Comparison of ENCODE assay signal across 8 cellular contexts in the genomic region with DNA sequence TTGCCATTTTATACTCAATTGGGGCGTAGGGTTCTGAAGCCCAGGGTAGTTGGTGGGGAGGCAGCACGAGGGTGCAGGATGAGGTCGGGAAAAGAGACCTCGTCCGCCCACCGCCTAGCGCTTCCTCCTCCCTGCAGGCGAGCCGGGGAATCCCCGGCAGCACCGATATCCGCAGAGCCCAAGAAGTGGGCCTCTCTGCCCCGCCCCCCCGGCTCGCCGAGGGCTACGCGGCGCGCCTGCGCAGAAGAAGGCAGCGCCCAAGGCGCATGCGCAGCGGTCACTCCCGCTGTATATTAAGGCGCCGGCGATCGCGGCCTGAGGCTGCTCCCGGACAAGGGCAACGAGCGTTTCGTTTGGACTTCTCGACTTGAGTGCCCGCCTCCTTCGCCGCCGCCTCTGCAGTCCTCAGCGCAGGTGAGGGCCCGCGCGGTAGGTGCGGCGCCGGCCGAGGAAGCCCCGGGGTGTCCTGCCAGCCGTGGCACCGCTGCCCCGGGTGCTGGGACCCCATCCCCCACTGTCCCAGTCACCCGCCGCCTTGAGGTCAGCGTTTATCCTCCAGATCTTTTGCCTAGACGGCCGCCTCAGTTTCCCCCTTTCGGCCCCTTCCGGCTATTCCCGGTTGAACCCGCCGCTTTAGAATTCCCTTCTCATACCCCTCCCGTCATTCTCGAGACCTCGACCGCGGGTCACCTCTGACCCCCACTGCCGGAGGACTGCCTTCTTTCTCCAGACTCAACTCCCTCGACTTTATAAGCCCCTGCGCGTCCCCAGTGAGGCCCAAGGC. TPM values are rescaled to one million over a fixed set of nuclear protein-coding genes. Genes with fewer than 3 reads are reported as not detected.
DNase-seq lines count a peak whose midpoint lies in the region; ATAC-seq and TF ChIP-seq lines count a peak whose summit lies in the region.

A gene (plus strand): TSS at position 319 of the 784 bp plus-strand sequence. CDS start 1,082 bp downstream, outside the sequence.

- peak within 1 kb of the TSS; percentile 77 to 94 for H3K9ac ChIP-seq in liver (ENCODE audit: low read depth in 1 of 2, low read length in 2 of 2)

- DNase-seq in CD14-positive monocyte (ENCODE audit: low spot score) (peak; percentile 88), NCI-H774 (lab: John Stamatoyannopoulos, UW) (peak; percentile 76), dermis microvascular lymphatic vessel endothelial cell (ENCODE audit: low read depth in 2 of 2) (peak; percentile 72 to 87)
- peak; percentile 90 for DNase-seq in activated CD4-positive, alpha-beta T cell treated with anti-CD3 and anti-CD28 coated beads, Interleukin-2, amount 50 U/mL, for 4 hours
- peak; percentile 93 for DNase-seq in stimulated activated CD4-positive, alpha-beta T cell treated with anti-CD3 and anti-CD28 coated beads, Interleukin-4, amount 100 ng/mL, for 24 hours

- intact Hi-C loops in CD14-positive monocyte (cut with micrococcal nuclease): loop anchor here (5.0 kb wide), 2 partner anchors 46 to 136 kb away; a partner anchor contains a TSS

- H3K27ac Mint-ChIP-seq in CD14-positive monocyte: peak within 1 kb of the TSS; percentile 92 to 98 (median 94)

- peak within 1 kb of the TSS; percentile 97 to 98 for H3K4me3 Mint-ChIP-seq in CD14-positive monocyte

- H3K9me3 ChIP-seq in liver (ENCODE audit: control insufficient read depth in 4 of 4, low read length in 3 of 4): no peaks in the 10 kb centered on the region

- no peaks in the 10 kb centered on the region for H3K27me3 ChIP-seq in liver (ENCODE audit: control insufficient read depth in 4 of 4, insufficient read depth in 4 of 4, low read length in 3 of 4)

- ATAC-seq in GM19328 (IDR thresholded peaks at IDR 0.05; ENCODE audit: unreplicated experiment) (peak; percentile 68), HG03469 (IDR thresholded peaks at IDR 0.05; ENCODE audit: unreplicated experiment) (peak; percentile 58)

- no peak for TF ChIP-seq CTCF in CD14-positive monocyte (IDR thresholded peaks at IDR 0.05)
- no peak for TF ChIP-seq CTCF in liver (IDR thresholded peaks at IDR 0.05; ENCODE audit: low read depth, low read length, missing input control)

- H3K4me3 ChIP-seq in liver (ENCODE audit: low read depth in 1 of 3, low read length in 3 of 3): peak within 1 kb of the TSS; percentile 74 to 95 (median 82)

- peaks cover 73% of the 10 kb centered on the region for H3K4me1 Mint-ChIP-seq in CD14-positive monocyte

- peaks cover 2 to 17% (median 12%) of the 10 kb centered on the region in 4 donors for H3K36me3 ChIP-seq in liver (ENCODE audit: control insufficient read depth in 4 of 4, insufficient read depth in 3 of 4, low read depth in 1 of 4, low read length in 3 of 4)

- peak; percentile 18 to 39 for TF ChIP-seq RAD21 in liver (IDR thresholded peaks at IDR 0.05)

- peak within 1 kb of the TSS; percentile 72 to 83 for H3K27ac ChIP-seq in liver (ENCODE audit: low read depth in 1 of 2, low read length in 2 of 2)

- peaks cover 0 to under 1% (median 0%) of the 10 kb centered on the region in 3 donors for H3K27me3 Mint-ChIP-seq in CD14-positive monocyte (ENCODE audit: low read depth in 3 of 3)

- peaks cover 6 to 44% (median 30%) of the 10 kb centered on the region in 4 donors for H3K4me1 ChIP-seq in liver (ENCODE audit: control insufficient read depth in 4 of 4, insufficient read depth in 4 of 4, low read length in 3 of 4)

- H3K36me3 Mint-ChIP-seq in CD14-positive monocyte: peaks cover 15 to 22% of the 10 kb centered on the region in 2 donors

- WGBS in liver: 1% methylated on average over 71 of the region's 71 CpGs

- no peaks in the 10 kb centered on the region for H3K9me3 Mint-ChIP-seq in CD14-positive monocyte

TF ChIP-seq in liver, 16 proteins besides CTCF, POLR2A, EP300 and RAD21:
- TF ChIP-seq EGR1 (IDR thresholded peaks at IDR 0.05; ENCODE audit: low read depth in 2 of 2): peak in 1 of 2 donors; percentile 40
- TF ChIP-seq TAF1 (conservative IDR thresholded peaks at IDR 0.05): peak; percentile 83
- TF ChIP-seq, protein P1, sequence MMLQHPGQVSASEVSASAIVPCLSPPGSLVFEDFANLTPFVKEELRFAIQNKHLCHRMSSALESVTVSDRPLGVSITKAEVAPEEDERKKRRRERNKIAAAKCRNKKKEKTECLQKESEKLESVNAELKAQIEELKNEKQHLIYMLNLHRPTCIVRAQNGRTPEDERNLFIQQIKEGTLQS (IDR thresholded peaks at IDR 0.05): peak; percentile 27
- peak; percentile 69 for TF ChIP-seq NR2F2 (IDR thresholded peaks at IDR 0.05)
- peak; percentile 11 to 65 for TF ChIP-seq RXRA (IDR thresholded peaks at IDR 0.05)
- no peak for TF ChIP-seq HNF4G (IDR thresholded peaks at IDR 0.05)
- no peak for TF ChIP-seq FOXA2 (IDR thresholded peaks at IDR 0.05)
- TF ChIP-seq SP1 (IDR thresholded peaks at IDR 0.05): peak; percentile 59
- TF ChIP-seq YY1 (IDR thresholded peaks at IDR 0.05): peak; percentile 24
- TF ChIP-seq GABPA (IDR thresholded peaks at IDR 0.05 in 1 of 2, conservative IDR thresholded peaks at IDR 0.05 in 1 of 2): no peak
- peak in 1 of 2 donors; percentile 54 for TF ChIP-seq HNF4A (conservative IDR thresholded peaks at IDR 0.05)
- TF ChIP-seq, protein P2, sequence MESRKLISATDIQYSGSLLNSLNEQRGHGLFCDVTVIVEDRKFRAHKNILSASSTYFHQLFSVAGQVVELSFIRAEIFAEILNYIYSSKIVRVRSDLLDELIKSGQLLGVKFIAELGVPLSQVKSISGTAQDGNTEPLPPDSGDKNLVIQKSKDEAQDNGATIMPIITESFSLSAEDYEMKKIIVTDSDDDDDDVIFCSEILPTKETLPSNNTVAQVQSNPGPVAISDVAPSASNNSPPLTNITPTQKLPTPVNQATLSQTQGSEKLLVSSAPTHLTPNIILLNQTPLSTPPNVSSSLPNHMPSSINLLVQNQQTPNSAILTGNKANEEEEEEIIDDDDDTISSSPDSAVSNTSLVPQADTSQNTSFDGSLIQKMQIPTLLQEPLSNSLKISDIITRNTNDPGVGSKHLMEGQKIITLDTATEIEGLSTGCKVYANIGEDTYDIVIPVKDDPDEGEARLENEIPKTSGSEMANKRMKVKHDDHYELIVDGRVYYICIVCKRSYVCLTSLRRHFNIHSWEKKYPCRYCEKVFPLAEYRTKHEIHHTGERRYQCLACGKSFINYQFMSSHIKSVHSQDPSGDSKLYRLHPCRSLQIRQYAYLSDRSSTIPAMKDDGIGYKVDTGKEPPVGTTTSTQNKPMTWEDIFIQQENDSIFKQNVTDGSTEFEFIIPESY (IDR thresholded peaks at IDR 0.05): no peak
- TF ChIP-seq, protein P3, sequence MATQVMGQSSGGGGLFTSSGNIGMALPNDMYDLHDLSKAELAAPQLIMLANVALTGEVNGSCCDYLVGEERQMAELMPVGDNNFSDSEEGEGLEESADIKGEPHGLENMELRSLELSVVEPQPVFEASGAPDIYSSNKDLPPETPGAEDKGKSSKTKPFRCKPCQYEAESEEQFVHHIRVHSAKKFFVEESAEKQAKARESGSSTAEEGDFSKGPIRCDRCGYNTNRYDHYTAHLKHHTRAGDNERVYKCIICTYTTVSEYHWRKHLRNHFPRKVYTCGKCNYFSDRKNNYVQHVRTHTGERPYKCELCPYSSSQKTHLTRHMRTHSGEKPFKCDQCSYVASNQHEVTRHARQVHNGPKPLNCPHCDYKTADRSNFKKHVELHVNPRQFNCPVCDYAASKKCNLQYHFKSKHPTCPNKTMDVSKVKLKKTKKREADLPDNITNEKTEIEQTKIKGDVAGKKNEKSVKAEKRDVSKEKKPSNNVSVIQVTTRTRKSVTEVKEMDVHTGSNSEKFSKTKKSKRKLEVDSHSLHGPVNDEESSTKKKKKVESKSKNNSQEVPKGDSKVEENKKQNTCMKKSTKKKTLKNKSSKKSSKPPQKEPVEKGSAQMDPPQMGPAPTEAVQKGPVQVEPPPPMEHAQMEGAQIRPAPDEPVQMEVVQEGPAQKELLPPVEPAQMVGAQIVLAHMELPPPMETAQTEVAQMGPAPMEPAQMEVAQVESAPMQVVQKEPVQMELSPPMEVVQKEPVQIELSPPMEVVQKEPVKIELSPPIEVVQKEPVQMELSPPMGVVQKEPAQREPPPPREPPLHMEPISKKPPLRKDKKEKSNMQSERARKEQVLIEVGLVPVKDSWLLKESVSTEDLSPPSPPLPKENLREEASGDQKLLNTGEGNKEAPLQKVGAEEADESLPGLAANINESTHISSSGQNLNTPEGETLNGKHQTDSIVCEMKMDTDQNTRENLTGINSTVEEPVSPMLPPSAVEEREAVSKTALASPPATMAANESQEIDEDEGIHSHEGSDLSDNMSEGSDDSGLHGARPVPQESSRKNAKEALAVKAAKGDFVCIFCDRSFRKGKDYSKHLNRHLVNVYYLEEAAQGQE (IDR thresholded peaks at IDR 0.05): peak; percentile 94
- TF ChIP-seq JUND (IDR thresholded peaks at IDR 0.05): no peak
- TF ChIP-seq FOXA1 (IDR thresholded peaks at IDR 0.05): peak; percentile 21

RNA-seq across cellular contexts. Expression of the gene that starts here (rescaled TPM):
- 10 to 100 TPM; 20.9 to 38.7 TPM for polyA plus RNA-seq in CD14-positive monocyte
- 43.9 and 46.0 TPM in 2 replicates for total RNA-seq in dermis microvascular lymphatic vessel endothelial cell
- 100 to 1,000 TPM in 1 of 2 donors, 10 to 100 TPM in 1; 32.3 to 129 TPM for total RNA-seq in liver
- polyA plus RNA-seq in liver: 100 to 1,000 TPM; 145 to 421 TPM

Comparison
In these comparisons a context has a peak if more than half of its experiments do, and no peak if none do; other contexts are left out.
1. Peak in every context shown above with its lines: DNase-seq, ATAC-seq, H3K4me3 ChIP-seq and H3K27ac ChIP-seq.